22 cellular contexts compared by ENCODE assay signal in genomic region chr2:163617517-163617916, GRCh38.
DNase-seq lines count a peak whose midpoint lies in the region; FAIRE-seq and TF ChIP-seq lines count a peak whose summit lies in the region.
"Had no signal": no experiment of that assay in that cellular context is flagged by ENCODE, and none has a peak within 500 bp of the region (broad histone marks: within the 10 kb centered on the region; RNA-seq: fewer than 3 reads in every experiment).

No MANE protein-coding gene starts in this region.

- peaks cover 57% of the 10 kb centered on the region for H3K4me1 ChIP-seq in neural progenitor cell
- H3K4me1 ChIP-seq: BLaER1, Caco-2 had no signal

- H3K27ac Mint-ChIP-seq in neural progenitor cell: no peak overlapping the region
- H3K27ac Mint-ChIP-seq in activated CD4-positive, alpha-beta memory T cell treated with anti-CD3 and anti-CD28 coated beads for 36 hours: no peak overlapping the region
- no peak overlapping the region for H3K27ac Mint-ChIP-seq in T-helper 2 cell treated with Interferon-gamma antibody and Interleukin-4, amounts not matched to agents 5 μg/mL and 100 μg/mL, for 36 hours
- H3K27ac Mint-ChIP-seq: B cell; CD4-positive, CD25-positive, alpha-beta regulatory T cell; CD8-positive, alpha-beta T cell had no signal

- H3K9me3 Mint-ChIP-seq in neural progenitor cell: no peaks in the 10 kb centered on the region
- peaks cover 8% of the 10 kb centered on the region for H3K9me3 Mint-ChIP-seq in activated CD4-positive, alpha-beta memory T cell treated with anti-CD3 and anti-CD28 coated beads for 36 hours
- no peaks in the 10 kb centered on the region for H3K9me3 Mint-ChIP-seq in T-helper 2 cell treated with Interferon-gamma antibody and Interleukin-4, amounts not matched to agents 5 μg/mL and 100 μg/mL, for 36 hours

- peaks cover 3% of the 10 kb centered on the region for H3K36me3 Mint-ChIP-seq in neural progenitor cell
- H3K36me3 Mint-ChIP-seq in activated CD4-positive, alpha-beta memory T cell treated with anti-CD3 and anti-CD28 coated beads for 36 hours: no peaks in the 10 kb centered on the region
- no peaks in the 10 kb centered on the region for H3K36me3 Mint-ChIP-seq in T-helper 2 cell treated with Interferon-gamma antibody and Interleukin-4, amounts not matched to agents 5 μg/mL and 100 μg/mL, for 36 hours (ENCODE audit: low read depth)
- H3K36me3 Mint-ChIP-seq: CD4-positive, CD25-positive, alpha-beta regulatory T cell; CD8-positive, alpha-beta T cell had no signal

- H3K27ac ChIP-seq in neural progenitor cell: peak overlapping the region; percentile 7
- H3K27ac ChIP-seq: BLaER1, C4-2B, GM23248 had no signal

- H3K4me3 ChIP-seq in neural progenitor cell: no peak overlapping the region
- H3K4me3 ChIP-seq: BLaER1, GM12878, GM23248 had no signal

- CTCF ChIA-PET in activated CD4-positive, alpha-beta memory T cell treated with anti-CD3 and anti-CD28 coated beads for 36 hours (lab: Charles Lee): no interaction called here

- no peaks in the 10 kb centered on the region for H3K9me3 ChIP-seq in neural progenitor cell (ENCODE audit: low read depth)
- H3K9me3 ChIP-seq: BLaER1, Caco-2 had no signal

- no peak overlapping the region for H2AFZ ChIP-seq in neural progenitor cell (replicated peaks)
- H2AFZ ChIP-seq: GM23248 had no signal

- intact Hi-C loops in activated CD4-positive, alpha-beta memory T cell treated with anti-CD3 and anti-CD28 coated beads for 36 hours (cut with micrococcal nuclease): no loop called here

- TF ChIP-seq CTCF in D721Med (IDR thresholded peaks at IDR 0.05; ENCODE audit: insufficient read depth, missing control alignments) (no peak), neural progenitor cell (IDR thresholded peaks at IDR 0.05) (no peak)

- H4K20me1 ChIP-seq in neural progenitor cell (ENCODE audit: low read depth): no peaks in the 10 kb centered on the region
- H4K20me1 ChIP-seq: BLaER1 had no signal

- H3K36me3 ChIP-seq in neural progenitor cell: no peaks in the 10 kb centered on the region
- H3K36me3 ChIP-seq: BLaER1 had no signal

- no peaks in the 10 kb centered on the region for H3K27me3 ChIP-seq in neural progenitor cell
- H3K27me3 ChIP-seq: BLaER1 had no signal

- H3F3A ChIP-seq in neural progenitor cell (ENCODE audit: low read depth): peaks cover 4% of the 10 kb centered on the region

- H3K27me3 Mint-ChIP-seq in neural progenitor cell (ENCODE audit: insufficient read depth, low read depth): no peaks in the 10 kb centered on the region
- no peaks in the 10 kb centered on the region for H3K27me3 Mint-ChIP-seq in activated CD4-positive, alpha-beta memory T cell treated with anti-CD3 and anti-CD28 coated beads for 36 hours
- H3K27me3 Mint-ChIP-seq in T-helper 2 cell treated with Interferon-gamma antibody and Interleukin-4, amounts not matched to agents 5 μg/mL and 100 μg/mL, for 36 hours (ENCODE audit: low read depth): no peaks in the 10 kb centered on the region
- H3K27me3 Mint-ChIP-seq: B cell; CD4-positive, CD25-positive, alpha-beta regulatory T cell had no signal

- DNase-seq in D721Med (ENCODE audit: insufficient read length, low spot score) (no peak), NCI-H69 (lab: John Stamatoyannopoulos, UW) (peak; percentile 17), neural progenitor cell (ENCODE audit: low spot score) (no peak), NCI-H1417 (lab: John Stamatoyannopoulos, UW) (no peak)
- no peak for DNase-seq in activated CD4-positive, alpha-beta memory T cell treated with anti-CD3 and anti-CD28 coated beads for 36 hours
- DNase-seq in T-helper 2 cell treated with Interferon-gamma antibody and Interleukin-4, amounts not matched to agents 5 μg/mL and 100 μg/mL, for 36 hours (ENCODE audit: low spot score): no peak
- DNase-seq: Caco-2; CD4-positive, CD25-positive, alpha-beta regulatory T cell; CD8-positive, alpha-beta T cell; DMS 273 treated with DMSO at 0.1 percent for 48 hours; DMS79; EL; GDM1; GM23248; H7; HCEC 1CT had no signal

- no peak overlapping the region for H3K4me2 ChIP-seq in neural progenitor cell
- H3K4me2 ChIP-seq: BLaER1 had no signal

- peaks cover 44% of the 10 kb centered on the region for H3K4me1 Mint-ChIP-seq in neural progenitor cell
- H3K4me1 Mint-ChIP-seq in activated CD4-positive, alpha-beta memory T cell treated with anti-CD3 and anti-CD28 coated beads for 36 hours (ENCODE audit: low read depth): no peaks in the 10 kb centered on the region
- no peaks in the 10 kb centered on the region for H3K4me1 Mint-ChIP-seq in T-helper 2 cell treated with Interferon-gamma antibody and Interleukin-4, amounts not matched to agents 5 μg/mL and 100 μg/mL, for 36 hours (ENCODE audit: low read depth)
- H3K4me1 Mint-ChIP-seq: B cell; CD4-positive, CD25-positive, alpha-beta regulatory T cell had no signal

- no peak overlapping the region for H3K9ac ChIP-seq in neural progenitor cell
- H3K9ac ChIP-seq: BLaER1, GM23248 had no signal

- FAIRE-seq in D721Med (lab: Jason Lieb, UNC): peak; percentile 53
- FAIRE-seq: GM12878, GM19239, H1 had no signal

- H3K79me2 ChIP-seq in neural progenitor cell (ENCODE audit: low read depth): peaks cover 85% of the 10 kb centered on the region

- POLR2A ChIA-PET in activated CD4-positive, alpha-beta memory T cell treated with anti-CD3 and anti-CD28 coated beads for 36 hours (lab: Charles Lee): no interaction called here

- no peak overlapping the region for H3K4me3 Mint-ChIP-seq in neural progenitor cell
- no peak overlapping the region for H3K4me3 Mint-ChIP-seq in activated CD4-positive, alpha-beta memory T cell treated with anti-CD3 and anti-CD28 coated beads for 36 hours
- no peak overlapping the region for H3K4me3 Mint-ChIP-seq in T-helper 2 cell treated with Interferon-gamma antibody and Interleukin-4, amounts not matched to agents 5 μg/mL and 100 μg/mL, for 36 hours
- H3K4me3 Mint-ChIP-seq: B cell; CD4-positive, CD25-positive, alpha-beta regulatory T cell; CD8-positive, alpha-beta T cell had no signal
